ENCODE assay signal across 1 cellular context in the genomic region with DNA sequence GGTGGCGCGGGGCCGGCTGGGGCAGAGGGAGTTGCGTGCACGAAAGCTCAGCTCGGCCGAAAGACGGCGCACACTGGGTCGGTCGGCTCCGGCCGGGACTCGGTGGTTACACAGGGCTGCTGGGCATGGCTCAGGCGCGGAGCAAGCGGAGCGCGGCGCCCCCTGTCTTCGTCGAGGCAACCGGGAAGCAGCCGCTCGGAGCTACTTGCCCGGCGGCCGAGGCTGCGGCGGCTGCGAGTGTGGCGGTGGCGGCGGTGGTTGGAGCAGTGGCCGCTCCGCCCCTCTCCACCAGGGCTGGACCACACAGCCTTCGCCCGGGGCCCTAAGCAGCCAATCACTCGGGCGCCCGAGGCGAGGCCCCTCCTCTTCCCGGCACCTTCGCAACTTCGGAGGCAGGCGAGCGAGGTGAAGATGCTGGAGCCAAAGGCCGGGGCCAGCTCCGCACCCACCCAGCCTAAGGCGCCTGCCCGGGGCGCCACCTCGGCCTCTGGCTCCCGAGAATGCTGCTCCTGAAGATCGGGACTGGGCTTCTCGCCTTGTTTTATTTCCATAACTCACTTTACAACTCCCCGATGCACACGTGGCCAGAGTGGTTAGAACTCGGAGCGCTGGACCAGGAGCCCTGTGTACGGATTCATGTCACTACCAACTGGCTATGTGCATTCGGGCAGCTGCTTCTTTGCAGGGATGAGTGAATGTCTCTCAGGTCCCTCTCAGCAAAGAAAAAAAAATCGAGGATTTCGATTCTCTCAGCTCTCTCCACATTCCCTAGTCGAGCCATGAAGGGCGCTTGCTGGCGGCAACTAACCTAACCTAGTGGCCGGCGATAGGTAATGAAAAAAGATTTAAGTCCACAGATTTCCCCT.
TF ChIP-seq lines count a peak whose summit lies in the region.

A gene (minus strand): TSS at position 241 of the 866 bp plus-strand sequence. CDS start 241 bp downstream, outside the sequence.

TF ChIP-seq in HEK293, 187 proteins besides CTCF, POLR2A, EP300 and RAD21 (continued from another document and continues in another):
- TF ChIP-seq, protein P1, sequence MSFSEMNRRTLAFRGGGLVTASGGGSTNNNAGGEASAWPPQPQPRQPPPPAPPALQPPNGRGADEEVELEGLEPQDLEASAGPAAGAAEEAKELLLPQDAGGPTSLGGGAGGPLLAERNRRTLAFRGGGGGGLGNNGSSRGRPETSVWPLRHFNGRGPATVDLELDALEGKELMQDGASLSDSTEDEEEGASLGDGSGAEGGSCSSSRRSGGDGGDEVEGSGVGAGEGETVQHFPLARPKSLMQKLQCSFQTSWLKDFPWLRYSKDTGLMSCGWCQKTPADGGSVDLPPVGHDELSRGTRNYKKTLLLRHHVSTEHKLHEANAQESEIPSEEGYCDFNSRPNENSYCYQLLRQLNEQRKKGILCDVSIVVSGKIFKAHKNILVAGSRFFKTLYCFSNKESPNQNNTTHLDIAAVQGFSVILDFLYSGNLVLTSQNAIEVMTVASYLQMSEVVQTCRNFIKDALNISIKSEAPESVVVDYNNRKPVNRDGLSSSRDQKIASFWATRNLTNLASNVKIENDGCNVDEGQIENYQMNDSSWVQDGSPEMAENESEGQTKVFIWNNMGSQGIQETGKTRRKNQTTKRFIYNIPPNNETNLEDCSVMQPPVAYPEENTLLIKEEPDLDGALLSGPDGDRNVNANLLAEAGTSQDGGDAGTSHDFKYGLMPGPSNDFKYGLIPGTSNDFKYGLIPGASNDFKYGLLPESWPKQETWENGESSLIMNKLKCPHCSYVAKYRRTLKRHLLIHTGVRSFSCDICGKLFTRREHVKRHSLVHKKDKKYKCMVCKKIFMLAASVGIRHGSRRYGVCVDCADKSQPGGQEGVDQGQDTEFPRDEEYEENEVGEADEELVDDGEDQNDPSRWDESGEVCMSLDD (tag by site-specific recombination; IDR thresholded peaks at IDR 0.05), result no peak; the same call in 1 of the 2 replicates
- TF ChIP-seq HOXC10 (CRISPR knock-in tag; IDR thresholded peaks at IDR 0.05) (no peak), ZBTB1 (tag by site-specific recombination; IDR thresholded peaks at IDR 0.05) (no peak), ZBTB20 (tag by site-specific recombination; IDR thresholded peaks at IDR 0.05) (peak; percentile 96), ZFHX2 (tag by site-specific recombination; conservative IDR thresholded peaks at IDR 0.05) (no peak), ZNF112 (tag by site-specific recombination; IDR thresholded peaks at IDR 0.05) (no peak), ZNF837 (tag by site-specific recombination; IDR thresholded peaks at IDR 0.05) (0 out of 2 replicates have a peak, but pooled peaks have one; percentile 61), HOXA7 (CRISPR knock-in tag; IDR thresholded peaks at IDR 0.05; ENCODE audit: borderline replicate concordance) (no peak), ZNF560 (tag by site-specific recombination; IDR thresholded peaks at IDR 0.05; ENCODE audit: borderline replicate concordance) (no peak), ZNF169 (tag by site-specific recombination; IDR thresholded peaks at IDR 0.05) (no peak), ZIC2 (tag by site-specific recombination; IDR thresholded peaks at IDR 0.05) (0 out of 2 replicates have a peak, but pooled peaks have one; percentile 4), SP3 (tag by site-specific recombination; IDR thresholded peaks at IDR 0.05) (peak; percentile 71), REPIN1 (tag by site-specific recombination; IDR thresholded peaks at IDR 0.05; ENCODE audit: low read depth) (peak; percentile 46; the same call in 1 of the 2 replicates), SP7 (tag by site-specific recombination; IDR thresholded peaks at IDR 0.05) (peak; percentile 46; the same call in 1 of the 2 replicates), ZNF707 (tag by site-specific recombination; IDR thresholded peaks at IDR 0.05) (no peak), ZNF335 (tag by site-specific recombination; conservative IDR thresholded peaks at IDR 0.05) (peak; percentile 52), KLF1 (tag by site-specific recombination; IDR thresholded peaks at IDR 0.05) (0 out of 2 replicates have a peak, but pooled peaks have one; percentile 30), ZNF747 (tag by site-specific recombination; IDR thresholded peaks at IDR 0.05) (no peak), KLF10 (tag by site-specific recombination; IDR thresholded peaks at IDR 0.05) (no peak), ZNF214 (tag by site-specific recombination; IDR thresholded peaks at IDR 0.05; ENCODE audit: borderline replicate concordance) (no peak), ZNF157 (tag by site-specific recombination; IDR thresholded peaks at IDR 0.05) (no peak), ZNF514 (tag by site-specific recombination; IDR thresholded peaks at IDR 0.05) (no peak), MEIS1 (CRISPR knock-in tag; IDR thresholded peaks at IDR 0.05; ENCODE audit: borderline replicate concordance) (no peak), ZNF530 (tag by site-specific recombination; IDR thresholded peaks at IDR 0.05; ENCODE audit: low read depth) (no peak), ZNF561 (tag by site-specific recombination; IDR thresholded peaks at IDR 0.05; ENCODE audit: borderline replicate concordance) (peak; percentile 45), GLI2 (tag by site-specific recombination; IDR thresholded peaks at IDR 0.05; ENCODE audit: borderline replicate concordance, low read depth) (no peak), ZNF23 (tag by site-specific recombination; IDR thresholded peaks at IDR 0.05; ENCODE audit: borderline replicate concordance) (no peak), ZNF10 (tag by site-specific recombination; IDR thresholded peaks at IDR 0.05) (peak; percentile 50; the same call in 1 of the 2 replicates), TCF7L2 (IDR thresholded peaks at IDR 0.05; ENCODE audit: borderline replicate concordance, low read depth, low read length) (no peak; the same call in 1 of the 2 replicates), ZNF19 (tag by site-specific recombination; IDR thresholded peaks at IDR 0.05; ENCODE audit: low read depth) (no peak), ZNF596 (tag by site-specific recombination; IDR thresholded peaks at IDR 0.05) (no peak), ZNF24 (tag by site-specific recombination; IDR thresholded peaks at IDR 0.05) (no peak), ZNF529 (tag by site-specific recombination; IDR thresholded peaks at IDR 0.05; ENCODE audit: insufficient replicate concordance) (no peak), ZNF423 (tag by site-specific recombination; IDR thresholded peaks at IDR 0.05) (no peak), ZNF501 (tag by site-specific recombination; IDR thresholded peaks at IDR 0.05) (peak; percentile 72), ZNF138 (tag by site-specific recombination; IDR thresholded peaks at IDR 0.05; ENCODE audit: borderline replicate concordance) (no peak), ZFP37 (tag by site-specific recombination; IDR thresholded peaks at IDR 0.05) (peak; percentile 86; the same call in 1 of the 2 replicates), ZNF350 (tag by site-specific recombination; IDR thresholded peaks at IDR 0.05) (no peak), ZNF792 (tag by site-specific recombination; IDR thresholded peaks at IDR 0.05) (no peak), WT1 (tag by site-specific recombination; IDR thresholded peaks at IDR 0.05) (no peak)
- TF ChIP-seq, protein P2, sequence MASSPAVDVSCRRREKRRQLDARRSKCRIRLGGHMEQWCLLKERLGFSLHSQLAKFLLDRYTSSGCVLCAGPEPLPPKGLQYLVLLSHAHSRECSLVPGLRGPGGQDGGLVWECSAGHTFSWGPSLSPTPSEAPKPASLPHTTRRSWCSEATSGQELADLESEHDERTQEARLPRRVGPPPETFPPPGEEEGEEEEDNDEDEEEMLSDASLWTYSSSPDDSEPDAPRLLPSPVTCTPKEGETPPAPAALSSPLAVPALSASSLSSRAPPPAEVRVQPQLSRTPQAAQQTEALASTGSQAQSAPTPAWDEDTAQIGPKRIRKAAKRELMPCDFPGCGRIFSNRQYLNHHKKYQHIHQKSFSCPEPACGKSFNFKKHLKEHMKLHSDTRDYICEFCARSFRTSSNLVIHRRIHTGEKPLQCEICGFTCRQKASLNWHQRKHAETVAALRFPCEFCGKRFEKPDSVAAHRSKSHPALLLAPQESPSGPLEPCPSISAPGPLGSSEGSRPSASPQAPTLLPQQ (tag by site-specific recombination; IDR thresholded peaks at IDR 0.05), result 0 out of 2 replicates have a peak, but pooled peaks have one; percentile 62
- TF ChIP-seq, protein P3, sequence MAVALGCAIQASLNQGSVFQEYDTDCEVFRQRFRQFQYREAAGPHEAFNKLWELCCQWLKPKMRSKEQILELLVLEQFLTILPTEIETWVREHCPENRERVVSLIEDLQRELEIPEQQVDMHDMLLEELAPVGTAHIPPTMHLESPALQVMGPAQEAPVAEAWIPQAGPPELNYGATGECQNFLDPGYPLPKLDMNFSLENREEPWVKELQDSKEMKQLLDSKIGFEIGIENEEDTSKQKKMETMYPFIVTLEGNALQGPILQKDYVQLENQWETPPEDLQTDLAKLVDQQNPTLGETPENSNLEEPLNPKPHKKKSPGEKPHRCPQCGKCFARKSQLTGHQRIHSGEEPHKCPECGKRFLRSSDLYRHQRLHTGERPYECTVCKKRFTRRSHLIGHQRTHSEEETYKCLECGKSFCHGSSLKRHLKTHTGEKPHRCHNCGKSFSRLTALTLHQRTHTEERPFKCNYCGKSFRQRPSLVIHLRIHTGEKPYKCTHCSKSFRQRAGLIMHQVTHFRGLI (tag by site-specific recombination; IDR thresholded peaks at IDR 0.05), result peak; percentile 20; the same call in 1 of the 2 replicates
- TF ChIP-seq, protein P4, sequence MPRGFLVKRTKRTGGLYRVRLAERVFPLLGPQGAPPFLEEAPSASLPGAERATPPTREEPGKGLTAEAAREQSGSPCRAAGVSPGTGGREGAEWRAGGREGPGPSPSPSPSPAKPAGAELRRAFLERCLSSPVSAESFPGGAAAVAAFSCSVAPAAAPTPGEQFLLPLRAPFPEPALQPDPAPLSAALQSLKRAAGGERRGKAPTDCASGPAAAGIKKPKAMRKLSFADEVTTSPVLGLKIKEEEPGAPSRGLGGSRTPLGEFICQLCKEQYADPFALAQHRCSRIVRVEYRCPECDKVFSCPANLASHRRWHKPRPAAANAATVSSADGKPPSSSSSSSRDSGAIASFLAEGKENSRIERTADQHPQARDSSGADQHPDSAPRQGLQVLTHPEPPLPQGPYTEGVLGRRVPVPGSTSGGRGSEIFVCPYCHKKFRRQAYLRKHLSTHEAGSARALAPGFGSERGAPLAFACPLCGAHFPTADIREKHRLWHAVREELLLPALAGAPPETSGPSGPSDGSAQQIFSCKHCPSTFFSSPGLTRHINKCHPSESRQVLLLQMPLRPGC (tag by site-specific recombination; IDR thresholded peaks at IDR 0.05), result no peak
- TF ChIP-seq, protein P5, sequence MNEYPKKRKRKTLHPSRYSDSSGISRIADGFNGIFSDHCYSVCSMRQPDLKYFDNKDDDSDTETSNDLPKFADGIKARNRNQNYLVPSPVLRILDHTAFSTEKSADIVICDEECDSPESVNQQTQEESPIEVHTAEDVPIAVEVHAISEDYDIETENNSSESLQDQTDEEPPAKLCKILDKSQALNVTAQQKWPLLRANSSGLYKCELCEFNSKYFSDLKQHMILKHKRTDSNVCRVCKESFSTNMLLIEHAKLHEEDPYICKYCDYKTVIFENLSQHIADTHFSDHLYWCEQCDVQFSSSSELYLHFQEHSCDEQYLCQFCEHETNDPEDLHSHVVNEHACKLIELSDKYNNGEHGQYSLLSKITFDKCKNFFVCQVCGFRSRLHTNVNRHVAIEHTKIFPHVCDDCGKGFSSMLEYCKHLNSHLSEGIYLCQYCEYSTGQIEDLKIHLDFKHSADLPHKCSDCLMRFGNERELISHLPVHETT (tag by site-specific recombination; IDR thresholded peaks at IDR 0.05), result 0 out of 2 replicates have a peak, but pooled peaks have one; percentile 48
- TF ChIP-seq, protein P6, sequence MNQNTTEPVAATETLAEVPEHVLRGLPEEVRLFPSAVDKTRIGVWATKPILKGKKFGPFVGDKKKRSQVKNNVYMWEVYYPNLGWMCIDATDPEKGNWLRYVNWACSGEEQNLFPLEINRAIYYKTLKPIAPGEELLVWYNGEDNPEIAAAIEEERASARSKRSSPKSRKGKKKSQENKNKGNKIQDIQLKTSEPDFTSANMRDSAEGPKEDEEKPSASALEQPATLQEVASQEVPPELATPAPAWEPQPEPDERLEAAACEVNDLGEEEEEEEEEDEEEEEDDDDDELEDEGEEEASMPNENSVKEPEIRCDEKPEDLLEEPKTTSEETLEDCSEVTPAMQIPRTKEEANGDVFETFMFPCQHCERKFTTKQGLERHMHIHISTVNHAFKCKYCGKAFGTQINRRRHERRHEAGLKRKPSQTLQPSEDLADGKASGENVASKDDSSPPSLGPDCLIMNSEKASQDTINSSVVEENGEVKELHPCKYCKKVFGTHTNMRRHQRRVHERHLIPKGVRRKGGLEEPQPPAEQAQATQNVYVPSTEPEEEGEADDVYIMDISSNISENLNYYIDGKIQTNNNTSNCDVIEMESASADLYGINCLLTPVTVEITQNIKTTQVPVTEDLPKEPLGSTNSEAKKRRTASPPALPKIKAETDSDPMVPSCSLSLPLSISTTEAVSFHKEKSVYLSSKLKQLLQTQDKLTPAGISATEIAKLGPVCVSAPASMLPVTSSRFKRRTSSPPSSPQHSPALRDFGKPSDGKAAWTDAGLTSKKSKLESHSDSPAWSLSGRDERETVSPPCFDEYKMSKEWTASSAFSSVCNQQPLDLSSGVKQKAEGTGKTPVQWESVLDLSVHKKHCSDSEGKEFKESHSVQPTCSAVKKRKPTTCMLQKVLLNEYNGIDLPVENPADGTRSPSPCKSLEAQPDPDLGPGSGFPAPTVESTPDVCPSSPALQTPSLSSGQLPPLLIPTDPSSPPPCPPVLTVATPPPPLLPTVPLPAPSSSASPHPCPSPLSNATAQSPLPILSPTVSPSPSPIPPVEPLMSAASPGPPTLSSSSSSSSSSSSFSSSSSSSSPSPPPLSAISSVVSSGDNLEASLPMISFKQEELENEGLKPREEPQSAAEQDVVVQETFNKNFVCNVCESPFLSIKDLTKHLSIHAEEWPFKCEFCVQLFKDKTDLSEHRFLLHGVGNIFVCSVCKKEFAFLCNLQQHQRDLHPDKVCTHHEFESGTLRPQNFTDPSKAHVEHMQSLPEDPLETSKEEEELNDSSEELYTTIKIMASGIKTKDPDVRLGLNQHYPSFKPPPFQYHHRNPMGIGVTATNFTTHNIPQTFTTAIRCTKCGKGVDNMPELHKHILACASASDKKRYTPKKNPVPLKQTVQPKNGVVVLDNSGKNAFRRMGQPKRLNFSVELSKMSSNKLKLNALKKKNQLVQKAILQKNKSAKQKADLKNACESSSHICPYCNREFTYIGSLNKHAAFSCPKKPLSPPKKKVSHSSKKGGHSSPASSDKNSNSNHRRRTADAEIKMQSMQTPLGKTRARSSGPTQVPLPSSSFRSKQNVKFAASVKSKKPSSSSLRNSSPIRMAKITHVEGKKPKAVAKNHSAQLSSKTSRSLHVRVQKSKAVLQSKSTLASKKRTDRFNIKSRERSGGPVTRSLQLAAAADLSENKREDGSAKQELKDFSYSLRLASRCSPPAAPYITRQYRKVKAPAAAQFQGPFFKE (tag by site-specific recombination; IDR thresholded peaks at IDR 0.05; ENCODE audit: borderline replicate concordance), result no peak
- TF ChIP-seq, protein P7, sequence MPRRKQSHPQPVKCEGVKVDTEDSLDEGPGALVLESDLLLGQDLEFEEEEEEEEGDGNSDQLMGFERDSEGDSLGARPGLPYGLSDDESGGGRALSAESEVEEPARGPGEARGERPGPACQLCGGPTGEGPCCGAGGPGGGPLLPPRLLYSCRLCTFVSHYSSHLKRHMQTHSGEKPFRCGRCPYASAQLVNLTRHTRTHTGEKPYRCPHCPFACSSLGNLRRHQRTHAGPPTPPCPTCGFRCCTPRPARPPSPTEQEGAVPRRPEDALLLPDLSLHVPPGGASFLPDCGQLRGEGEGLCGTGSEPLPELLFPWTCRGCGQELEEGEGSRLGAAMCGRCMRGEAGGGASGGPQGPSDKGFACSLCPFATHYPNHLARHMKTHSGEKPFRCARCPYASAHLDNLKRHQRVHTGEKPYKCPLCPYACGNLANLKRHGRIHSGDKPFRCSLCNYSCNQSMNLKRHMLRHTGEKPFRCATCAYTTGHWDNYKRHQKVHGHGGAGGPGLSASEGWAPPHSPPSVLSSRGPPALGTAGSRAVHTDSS (tag by site-specific recombination; IDR thresholded peaks at IDR 0.05), result no peak
